ENCODE assay signal across 9 cellular contexts in genomic region chr16:20647182-20647581, GRCh38. TPM values are rescaled to one million over a fixed set of nuclear protein-coding genes. Genes with fewer than 3 reads are reported as not detected.
"Had no signal": no experiment of that assay in that cellular context is flagged by ENCODE, and none has a peak within 500 bp of the region (broad histone marks: within the 10 kb centered on the region; RNA-seq: fewer than 3 reads in every experiment).

No MANE protein-coding gene starts in this region.

RNA-seq across cellular contexts. Expression of gene ACSM1, which starts 50.3 kb away (rescaled TPM):
- total RNA-seq: OCI-LY7, PC-3, PC-9, Peyer's patch, Right ventricle myocardium superior, RPMI7951, SJSA1, SK-MEL-5 had no signal
- polyA plus RNA-seq: SK-N-SH had no signal
